ENCODE assay signal across 10 cellular contexts in the genomic region with DNA sequence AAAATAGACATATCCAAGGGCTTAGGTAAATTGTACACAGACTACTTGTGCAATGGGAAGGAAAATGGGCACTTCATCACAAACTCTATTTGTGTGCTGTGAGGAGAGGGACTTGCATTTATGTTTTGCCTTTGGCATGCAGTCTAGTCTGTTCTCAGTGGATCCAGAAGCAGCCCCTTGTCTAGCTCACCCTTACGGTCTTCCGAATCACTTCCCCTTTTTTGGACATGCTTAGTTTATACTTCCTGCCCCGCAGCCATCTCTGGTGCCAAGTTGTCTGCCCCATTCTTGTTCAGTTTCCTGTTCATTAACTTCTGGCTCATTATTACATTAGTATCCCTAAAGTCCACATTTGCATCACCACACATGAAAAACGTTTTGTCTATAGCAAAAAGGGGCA.
DNase-seq lines count a peak whose midpoint lies in the region; ATAC-seq and TF ChIP-seq lines count a peak whose summit lies in the region.
"Had no signal": no experiment of that assay in that cellular context is flagged by ENCODE, and none has a peak within 500 bp of the region (broad histone marks: within the 10 kb centered on the region; RNA-seq: fewer than 3 reads in every experiment).

No MANE protein-coding gene starts in this region.

- H3K36me3 ChIP-seq in MG63 = no peaks in the 10 kb centered on the region
- no peaks in the 10 kb centered on the region for H3K36me3 ChIP-seq in naive thymus-derived CD4-positive, alpha-beta T cell (ENCODE audit: control insufficient read depth in 2 of 3, insufficient read depth in 3 of 3, low read length in 3 of 3)

- no peaks in the 10 kb centered on the region for H3K9me3 Mint-ChIP-seq in osteocyte (ENCODE audit: unreplicated experiment)
- H3K9me3 Mint-ChIP-seq in naive thymus-derived CD4-positive, alpha-beta T cell = peaks cover 0 to 5% (median 0%) of the 10 kb centered on the region in 11 donors

- no peaks in the 10 kb centered on the region for H3K27me3 Mint-ChIP-seq in osteocyte (ENCODE audit: unreplicated experiment)
- peaks cover 0 to 35% (median 6%) of the 10 kb centered on the region in 5 donors for H3K27me3 Mint-ChIP-seq in naive thymus-derived CD4-positive, alpha-beta T cell

- peaks cover 5% of the 10 kb centered on the region for H3K36me3 Mint-ChIP-seq in osteocyte (ENCODE audit: unreplicated experiment)
- peaks cover 0 to 6% (median 0%) of the 10 kb centered on the region in 5 donors for H3K36me3 Mint-ChIP-seq in naive thymus-derived CD4-positive, alpha-beta T cell

- peak; percentile 56 for DNase-seq in DMS79 treated with DMSO at 0.1 percent for 48 hours (lab: John Stamatoyannopoulos, UW)
- no peak for DNase-seq in DMS79 (lab: John Stamatoyannopoulos, UW)
- peak; percentile 2 for DNase-seq in MG63
- DNase-seq in kidney tubule cell (ENCODE audit: low spot score) = peak; percentile 42
- no peak for DNase-seq in NCI-H2029 treated with DMSO at 0.1 percent for 48 hours (lab: John Stamatoyannopoulos, UW)
- no peak for DNase-seq in osteocyte (ENCODE audit: extremely low spot score, unreplicated experiment)
- DNase-seq in naive thymus-derived CD4-positive, alpha-beta T cell = no peak
- DNase-seq: ACHN had no signal

- no peaks in the 10 kb centered on the region for H3K27me3 ChIP-seq in MG63
- H3K27me3 ChIP-seq in naive thymus-derived CD4-positive, alpha-beta T cell (ENCODE audit: control insufficient read depth in 2 of 2, insufficient read depth in 2 of 2, low read length in 2 of 2) = no peaks in the 10 kb centered on the region

- CTCF ChIA-PET in naive thymus-derived CD4-positive, alpha-beta T cell (lab: Charles Lee) = no interaction called here

- H3K9me3 ChIP-seq in MG63 = no peaks in the 10 kb centered on the region
- H3K9me3 ChIP-seq in naive thymus-derived CD4-positive, alpha-beta T cell (ENCODE audit: control insufficient read depth in 2 of 3, low read length in 3 of 3) = no peaks in the 10 kb centered on the region

- H3K27ac Mint-ChIP-seq in osteocyte (ENCODE audit: unreplicated experiment) = no peak overlapping the region
- no peak overlapping the region for H3K27ac Mint-ChIP-seq in naive thymus-derived CD4-positive, alpha-beta T cell

- POLR2A ChIA-PET in naive thymus-derived CD4-positive, alpha-beta T cell (lab: Charles Lee) = no interaction called here

- H3K4me3 Mint-ChIP-seq in osteocyte (ENCODE audit: unreplicated experiment) = no peak overlapping the region
- no peak overlapping the region for H3K4me3 Mint-ChIP-seq in naive thymus-derived CD4-positive, alpha-beta T cell

- no peak overlapping the region for H3K4me3 ChIP-seq in MG63
- H3K4me3 ChIP-seq in naive thymus-derived CD4-positive, alpha-beta T cell (ENCODE audit: low read length) = no peak overlapping the region

- no peaks in the 10 kb centered on the region for H3K4me1 ChIP-seq in naive thymus-derived CD4-positive, alpha-beta T cell (ENCODE audit: control insufficient read depth in 2 of 2, insufficient read depth in 2 of 2, low read length in 2 of 2)

- ATAC-seq in HG02610 (IDR thresholded peaks at IDR 0.05; ENCODE audit: unreplicated experiment) = peak; percentile 91
- ATAC-seq in naive thymus-derived CD4-positive, alpha-beta T cell = no peak

- H3K27ac ChIP-seq in naive thymus-derived CD4-positive, alpha-beta T cell (ENCODE audit: low read depth, low read length) = no peak overlapping the region
- H3K27ac ChIP-seq: KMS-11 had no signal

- peaks cover 61% of the 10 kb centered on the region for H3K4me1 Mint-ChIP-seq in osteocyte (ENCODE audit: unreplicated experiment)
- no peaks in the 10 kb centered on the region for H3K4me1 Mint-ChIP-seq in naive thymus-derived CD4-positive, alpha-beta T cell

- TF ChIP-seq CTCF in osteocyte (IDR thresholded peaks at IDR 0.05) = no peak

- intact Hi-C loops in naive thymus-derived CD4-positive, alpha-beta T cell (cut with micrococcal nuclease) = no loop called here

Comparison
In these comparisons a context has a peak if more than half of its experiments do, and no peak if none do; other contexts are left out.
1. DNase-seq: peak in DMS79 treated with DMSO at 0.1 percent for 48 hours (single experiment), MG63 (single experiment) and kidney tubule cell (single experiment); none in DMS79 (single experiment), NCI-H2029 treated with DMSO at 0.1 percent for 48 hours (single experiment), osteocyte (single experiment) and naive thymus-derived CD4-positive, alpha-beta T cell (0 of 9).